Comparison of ENCODE assay signal across 11 cellular contexts in the genomic region with DNA sequence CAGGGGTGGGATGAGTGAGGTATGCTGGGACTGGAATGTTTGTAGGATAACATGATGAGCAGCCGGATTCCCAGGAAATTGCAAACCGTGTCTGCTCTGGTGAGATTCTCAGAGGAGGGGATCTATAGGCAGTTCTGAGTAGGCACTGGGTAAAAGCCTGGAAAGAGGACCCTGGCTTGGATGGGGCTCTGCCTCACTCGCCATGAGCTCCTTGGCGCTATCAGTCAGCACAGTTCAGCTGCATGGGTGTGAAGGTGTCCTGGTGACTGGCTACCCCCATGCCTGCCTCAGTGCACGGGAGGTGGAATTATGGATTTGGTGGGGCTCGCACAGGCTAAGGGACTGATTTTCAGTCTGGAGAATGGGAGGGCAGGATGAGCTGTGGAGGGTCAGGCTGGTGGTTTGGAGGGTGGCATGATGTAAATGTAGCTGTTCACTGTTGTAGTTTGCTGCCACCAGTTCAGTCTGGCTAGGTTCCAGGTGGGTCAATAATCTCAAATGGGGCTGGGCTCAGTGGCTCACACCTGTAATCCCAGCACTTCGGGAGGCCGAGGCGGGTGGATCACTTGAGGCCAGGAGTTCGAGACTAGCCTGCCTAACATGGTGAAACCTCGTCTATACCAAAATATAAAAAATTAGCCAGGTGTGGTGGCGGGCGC. TPM values are rescaled to one million over a fixed set of nuclear protein-coding genes. Genes with fewer than 3 reads are reported as not detected.
DNase-seq lines count a peak whose midpoint lies in the region; ATAC-seq and TF ChIP-seq lines count a peak whose summit lies in the region.
"Had no signal": no experiment of that assay in that cellular context is flagged by ENCODE, and none has a peak within 500 bp of the region (broad histone marks: within the 10 kb centered on the region; RNA-seq: fewer than 3 reads in every experiment).

No MANE protein-coding gene starts in this region.

- H3K9me3 ChIP-seq in GM23248 (ENCODE audit: low read depth) (no peaks in the 10 kb centered on the region), lower lobe of right lung (no peaks in the 10 kb centered on the region), esophagus muscularis mucosa (no peaks in the 10 kb centered on the region), ascending aorta (no peaks in the 10 kb centered on the region)
- H3K9me3 ChIP-seq: thoracic aorta had no signal

- H3K9ac ChIP-seq in GM23248 = 0 out of 2 replicates have a peak overlapping the region, but pooled peaks have one; percentile 5

- 49 to 52% methylated on average over 13 of the region's 13 CpGs for WGBS in GM23248 (ENCODE audit: low coverage in 1 of 2, low lambda C conversion rate in 2 of 2, missing lambda C conversion rate in 2 of 2), 2 experiments
- WGBS in esophagus muscularis mucosa = 67% methylated on average over 13 of the region's 13 CpGs

- H3K36me3 ChIP-seq in GM23248 (ENCODE audit: low read depth) = no peaks in the 10 kb centered on the region
- no peaks in the 10 kb centered on the region for H3K36me3 ChIP-seq in lower lobe of right lung
- no peaks in the 10 kb centered on the region for H3K36me3 ChIP-seq in esophagus muscularis mucosa
- no peaks in the 10 kb centered on the region for H3K36me3 ChIP-seq in ascending aorta
- H3K36me3 ChIP-seq: thoracic aorta had no signal

- ATAC-seq in SK-N-SH treated with all-trans-retinoic acid at 6 μM for 48 hours (peak; percentile 66), lower lobe of right lung (peak; percentile 14 to 40), GM18511 (IDR thresholded peaks at IDR 0.05; ENCODE audit: unreplicated experiment) (no peak)

- TF ChIP-seq EP300 in esophagus muscularis mucosa (IDR thresholded peaks at IDR 0.05) = no peak

- H3K9me2 ChIP-seq in GM23248 (ENCODE audit: insufficient read depth) = no peaks in the 10 kb centered on the region

- H3K4me3 ChIP-seq in GM23248 (0 out of 2 replicates have a peak overlapping the region, but pooled peaks have one; percentile 17), lower lobe of right lung (no peak overlapping the region), foreskin fibroblast (ENCODE audit: low read depth in 1 of 2, low read length in 2 of 2) (no peak overlapping the region), esophagus muscularis mucosa (no peak overlapping the region), ascending aorta (no peak overlapping the region)
- H3K4me3 ChIP-seq: thoracic aorta had no signal

- H4K20me1 ChIP-seq in GM23248 (ENCODE audit: insufficient read depth) = no peaks in the 10 kb centered on the region

- TF ChIP-seq CTCF in 22Rv1 (IDR thresholded peaks at IDR 0.05) = peak; percentile 54
- TF ChIP-seq CTCF in lower lobe of right lung (IDR thresholded peaks at IDR 0.05) = no peak
- no peak for TF ChIP-seq CTCF in foreskin fibroblast (IDR thresholded peaks at IDR 0.05; ENCODE audit: low read depth, low read length)
- no peak for TF ChIP-seq CTCF in esophagus muscularis mucosa (IDR thresholded peaks at IDR 0.05)
- TF ChIP-seq CTCF in ascending aorta (IDR thresholded peaks at IDR 0.05) = no peak

- H3K4me2 ChIP-seq in GM23248 (ENCODE audit: unreplicated experiment) = peak overlapping the region; percentile 50

- intact Hi-C loops in lower lobe of right lung (cut with DNase I) (no loop called here), esophagus muscularis mucosa (cut with DNase I) (loop anchor here (1.0 to 5.0 kb wide), 2 partner anchors 92 to 296 kb away; no protein-coding TSS in a partner anchor), ascending aorta (cut with DNase I) (loop anchor here (1.0 to 5.0 kb wide), 2 partner anchors 92 to 296 kb away; no protein-coding TSS in a partner anchor)

- DNase-seq in GM23248 (no peak), lower lobe of right lung (no peak), foreskin fibroblast (no peak), esophagus muscularis mucosa (ENCODE audit: extremely low spot score) (no peak), ascending aorta (ENCODE audit: low spot score in 2 of 2) (no peak)

- H3F3A ChIP-seq in GM23248 (ENCODE audit: insufficient read depth) = no peaks in the 10 kb centered on the region

- in situ Hi-C loops in GM23248 (cut with MboI) = loop anchor here (10.0 kb wide), 1 partner anchor 93 kb away; no protein-coding TSS in a partner anchor

- no peaks in the 10 kb centered on the region for H3K4me1 ChIP-seq in GM23248 (ENCODE audit: insufficient read depth)
- H3K4me1 ChIP-seq in lower lobe of right lung = peaks cover 9% of the 10 kb centered on the region
- peaks cover 0 to 5% (median 2%) of the 10 kb centered on the region in 4 donors for H3K4me1 ChIP-seq in esophagus muscularis mucosa
- peaks cover 0 to 2% of the 10 kb centered on the region in 2 donors for H3K4me1 ChIP-seq in ascending aorta

- no peaks in the 10 kb centered on the region for H3K79me2 ChIP-seq in GM23248 (ENCODE audit: insufficient read depth)

- H2AFZ ChIP-seq in GM23248 = peak overlapping the region; percentile 71

- TF ChIP-seq POLR2A in esophagus muscularis mucosa (IDR thresholded peaks at IDR 0.05; ENCODE audit: low read depth) = no peak

- H3K27ac ChIP-seq in 22Rv1 (no peak overlapping the region), GM23248 (no peak overlapping the region), lower lobe of right lung (no peak overlapping the region), esophagus muscularis mucosa (replicated peaks in 1 of 4) (no peak overlapping the region), ascending aorta (no peak overlapping the region)
- H3K27ac ChIP-seq: thoracic aorta had no signal

- H3K27me3 ChIP-seq in GM23248 (replicated peaks; ENCODE audit: insufficient read depth) = no peaks in the 10 kb centered on the region
- H3K27me3 ChIP-seq in lower lobe of right lung (ENCODE audit: low read depth) = no peaks in the 10 kb centered on the region
- no peaks in the 10 kb centered on the region for H3K27me3 ChIP-seq in esophagus muscularis mucosa
- no peaks in the 10 kb centered on the region for H3K27me3 ChIP-seq in ascending aorta

TF ChIP-seq in SK-N-SH treated with all-trans-retinoic acid at 6 μM for 48 hours, 23 proteins besides CTCF, POLR2A, EP300 and RAD21:
- no peak for TF ChIP-seq ESRRG (CRISPR knock-in tag; IDR thresholded peaks at IDR 0.05)

RNA-seq across cellular contexts. Expression of gene ZNF627, which starts 9.2 kb away (rescaled TPM):
- total RNA-seq in GM23248 (2014; rRNA removed; shearing (Covaris generic)) = 13.3 and 13.8 TPM in 2 replicates
- polyA plus RNA-seq in GM23248 (2016; fragmentation: Nextera tagmentation; extraction: Ambion mirVana) = 7.2 and 7.7 TPM in 2 replicates
- 9.4 TPM for total RNA-seq in lower lobe of right lung
- 10 to 100 TPM in 1 of 4 donors, 1 to 10 TPM in 3; 7.8 to 10.2 (median 7.9) TPM for total RNA-seq in esophagus muscularis mucosa
- total RNA-seq in ascending aorta = 7.6 TPM

RNA-seq across cellular contexts. Expression of gene ACP5, which starts 10.7 kb away (rescaled TPM):
- total RNA-seq in GM23248 (2014; rRNA removed; shearing (Covaris generic)) = 0.11 TPM in 1 of 2 replicates, not detected in the other
- polyA plus RNA-seq in GM23248 (2016; fragmentation: Nextera tagmentation; extraction: Ambion mirVana) = 0.26 TPM in 1 of 2 replicates, not detected in the other
- total RNA-seq in lower lobe of right lung (650 TPM), esophagus muscularis mucosa (10 to 100 TPM in 3 of 4 donors, 1 to 10 TPM in 1; 7.3 to 16.0 (median 13.3) TPM), ascending aorta (not detected)

RNA-seq across cellular contexts. Expression of gene ELOF1, which starts 29.1 kb away (rescaled TPM):
- 32.4 and 50.6 TPM in 2 replicates for total RNA-seq in GM23248 (2014; rRNA removed; shearing (Covaris generic))
- 71.8 and 72.6 TPM in 2 replicates for polyA plus RNA-seq in GM23248 (2016; fragmentation: Nextera tagmentation; extraction: Ambion mirVana)
- total RNA-seq in lower lobe of right lung (44.3 TPM), esophagus muscularis mucosa (10 to 100 TPM; 27.0 to 39.1 (median 30.5) TPM), ascending aorta (28.9 TPM)

RNA-seq across cellular contexts. Expression of gene CNN1, which starts 49.5 kb away (rescaled TPM):
- 44.5 and 47.4 TPM in 2 replicates for total RNA-seq in GM23248 (2014; rRNA removed; shearing (Covaris generic))
- 27.1 and 30.0 TPM in 2 replicates for polyA plus RNA-seq in GM23248 (2016; fragmentation: Nextera tagmentation; extraction: Ambion mirVana)
- 16.4 TPM for total RNA-seq in lower lobe of right lung
- total RNA-seq in esophagus muscularis mucosa = 1,000 to 10,000 TPM; 2,877 to 3,384 (median 2,954) TPM
- 477 TPM for total RNA-seq in ascending aorta
- total RNA-seq: activated CD8-positive, alpha-beta memory T cell treated with anti-CD3 and anti-CD28 coated beads, Interleukin-2, amount 10 ng/mL, durations not matched to agents 7 days and 5 days; bronchial epithelial cell had no signal

RNA-seq across cellular contexts. Expression of gene ECSIT, which starts 59.2 kb away (rescaled TPM):
- total RNA-seq in GM23248 (2014; rRNA removed; shearing (Covaris generic)) = 28.0 and 35.2 TPM in 2 replicates
- 17.1 and 20.5 TPM in 2 replicates for polyA plus RNA-seq in GM23248 (2016; fragmentation: Nextera tagmentation; extraction: Ambion mirVana)
- total RNA-seq in lower lobe of right lung (38.7 TPM), esophagus muscularis mucosa (10 to 100 TPM; 72.7 to 97.5 (median 81.8) TPM), ascending aorta (27.5 TPM)

Comparison
In these comparisons a context has a peak if more than half of its experiments do, and no peak if none do; other contexts are left out.
1. RNA of gene ACP5, which starts 10.7 kb away (total RNA-seq): 650 TPM in lower lobe of right lung (single experiment); 7.3 to 16.0 TPM in esophagus muscularis mucosa, 0.11 TPM in GM23248 and not detected in ascending aorta (single experiment); every median in the first group is over 10 times any median in the second.